2 cellular contexts compared by ENCODE assay signal in the genomic region with DNA sequence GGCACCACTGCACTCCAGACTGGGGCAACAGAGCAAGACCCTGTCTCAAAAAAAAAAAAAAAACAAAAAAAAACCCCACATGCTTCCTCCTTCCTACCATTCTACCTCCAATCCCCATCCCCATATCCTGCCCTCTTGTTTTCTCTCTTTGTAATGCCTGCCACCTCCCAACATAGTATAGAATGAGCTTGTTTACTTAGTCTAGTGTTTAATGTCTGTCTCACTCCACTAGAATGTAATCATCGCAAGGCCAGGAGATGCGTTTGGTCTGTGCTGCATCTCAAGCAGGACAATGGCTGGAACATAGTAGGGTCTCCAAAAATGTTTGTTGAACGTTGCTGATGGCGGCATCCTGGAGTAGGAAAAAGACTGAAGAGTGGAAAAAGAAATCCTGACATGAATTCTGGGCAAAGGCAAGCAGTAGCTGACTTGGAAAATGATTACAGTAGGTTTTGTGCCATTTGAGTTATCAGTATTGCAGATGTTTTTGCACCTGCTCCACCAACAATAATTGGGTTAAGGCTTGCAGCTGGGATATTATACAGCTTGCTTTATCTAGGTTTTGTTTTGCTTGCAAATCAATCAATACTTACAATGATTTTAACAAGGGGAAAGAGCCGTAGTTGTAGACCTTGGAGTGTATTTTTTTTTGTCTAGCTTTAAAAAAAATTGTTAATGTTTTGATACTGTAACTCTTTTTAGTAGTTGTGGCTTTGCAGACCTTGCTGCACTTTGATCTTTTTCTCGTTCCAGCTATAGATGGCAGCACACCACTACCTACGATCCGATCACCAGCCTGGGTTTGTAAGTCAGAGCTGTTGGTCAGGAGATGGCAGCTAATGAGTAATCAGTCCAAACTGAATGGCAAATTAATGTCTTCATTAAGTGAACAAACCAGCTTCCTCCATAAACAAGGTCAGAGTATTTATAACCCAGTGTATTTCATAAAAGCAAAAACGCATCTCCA.
TF ChIP-seq lines count a peak whose summit lies in the region.

No MANE protein-coding gene starts in this region.

TF ChIP-seq in SK-N-SH, 30 proteins besides CTCF, POLR2A, EP300 and RAD21 (continued from another document):
- TF ChIP-seq, protein P1, sequence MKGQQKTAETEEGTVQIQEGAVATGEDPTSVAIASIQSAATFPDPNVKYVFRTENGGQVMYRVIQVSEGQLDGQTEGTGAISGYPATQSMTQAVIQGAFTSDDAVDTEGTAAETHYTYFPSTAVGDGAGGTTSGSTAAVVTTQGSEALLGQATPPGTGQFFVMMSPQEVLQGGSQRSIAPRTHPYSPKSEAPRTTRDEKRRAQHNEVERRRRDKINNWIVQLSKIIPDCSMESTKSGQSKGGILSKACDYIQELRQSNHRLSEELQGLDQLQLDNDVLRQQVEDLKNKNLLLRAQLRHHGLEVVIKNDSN (IDR thresholded peaks at IDR 0.05; ENCODE audit: borderline replicate concordance, low read depth) = no peak
- TF ChIP-seq, protein P2, sequence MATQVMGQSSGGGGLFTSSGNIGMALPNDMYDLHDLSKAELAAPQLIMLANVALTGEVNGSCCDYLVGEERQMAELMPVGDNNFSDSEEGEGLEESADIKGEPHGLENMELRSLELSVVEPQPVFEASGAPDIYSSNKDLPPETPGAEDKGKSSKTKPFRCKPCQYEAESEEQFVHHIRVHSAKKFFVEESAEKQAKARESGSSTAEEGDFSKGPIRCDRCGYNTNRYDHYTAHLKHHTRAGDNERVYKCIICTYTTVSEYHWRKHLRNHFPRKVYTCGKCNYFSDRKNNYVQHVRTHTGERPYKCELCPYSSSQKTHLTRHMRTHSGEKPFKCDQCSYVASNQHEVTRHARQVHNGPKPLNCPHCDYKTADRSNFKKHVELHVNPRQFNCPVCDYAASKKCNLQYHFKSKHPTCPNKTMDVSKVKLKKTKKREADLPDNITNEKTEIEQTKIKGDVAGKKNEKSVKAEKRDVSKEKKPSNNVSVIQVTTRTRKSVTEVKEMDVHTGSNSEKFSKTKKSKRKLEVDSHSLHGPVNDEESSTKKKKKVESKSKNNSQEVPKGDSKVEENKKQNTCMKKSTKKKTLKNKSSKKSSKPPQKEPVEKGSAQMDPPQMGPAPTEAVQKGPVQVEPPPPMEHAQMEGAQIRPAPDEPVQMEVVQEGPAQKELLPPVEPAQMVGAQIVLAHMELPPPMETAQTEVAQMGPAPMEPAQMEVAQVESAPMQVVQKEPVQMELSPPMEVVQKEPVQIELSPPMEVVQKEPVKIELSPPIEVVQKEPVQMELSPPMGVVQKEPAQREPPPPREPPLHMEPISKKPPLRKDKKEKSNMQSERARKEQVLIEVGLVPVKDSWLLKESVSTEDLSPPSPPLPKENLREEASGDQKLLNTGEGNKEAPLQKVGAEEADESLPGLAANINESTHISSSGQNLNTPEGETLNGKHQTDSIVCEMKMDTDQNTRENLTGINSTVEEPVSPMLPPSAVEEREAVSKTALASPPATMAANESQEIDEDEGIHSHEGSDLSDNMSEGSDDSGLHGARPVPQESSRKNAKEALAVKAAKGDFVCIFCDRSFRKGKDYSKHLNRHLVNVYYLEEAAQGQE (IDR thresholded peaks at IDR 0.05; ENCODE audit: low read depth, low read length) = no peak
- TF ChIP-seq RCOR1 (IDR thresholded peaks at IDR 0.05; ENCODE audit: low read length) (no peak), NFIC (IDR thresholded peaks at IDR 0.05; ENCODE audit: borderline replicate concordance) (no peak), SIN3A (IDR thresholded peaks at IDR 0.05; ENCODE audit: borderline replicate concordance, low read depth, low read length) (no peak), GABPA (IDR thresholded peaks at IDR 0.05; ENCODE audit: low read depth) (no peak), ELF1 (IDR thresholded peaks at IDR 0.05) (no peak), FOXM1 (IDR thresholded peaks at IDR 0.05; ENCODE audit: low read depth) (no peak), JUND (IDR thresholded peaks at IDR 0.05) (no peak)
- TF ChIP-seq, protein P3, sequence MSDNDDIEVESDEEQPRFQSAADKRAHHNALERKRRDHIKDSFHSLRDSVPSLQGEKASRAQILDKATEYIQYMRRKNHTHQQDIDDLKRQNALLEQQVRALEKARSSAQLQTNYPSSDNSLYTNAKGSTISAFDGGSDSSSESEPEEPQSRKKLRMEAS (IDR thresholded peaks at IDR 0.05; ENCODE audit: low read depth) = no peak

TF ChIP-seq in SK-N-SH treated with all-trans-retinoic acid at 6 μM for 48 hours, 23 proteins besides CTCF, POLR2A, EP300 and RAD21 (continued from another document):
- TF ChIP-seq, protein P4, sequence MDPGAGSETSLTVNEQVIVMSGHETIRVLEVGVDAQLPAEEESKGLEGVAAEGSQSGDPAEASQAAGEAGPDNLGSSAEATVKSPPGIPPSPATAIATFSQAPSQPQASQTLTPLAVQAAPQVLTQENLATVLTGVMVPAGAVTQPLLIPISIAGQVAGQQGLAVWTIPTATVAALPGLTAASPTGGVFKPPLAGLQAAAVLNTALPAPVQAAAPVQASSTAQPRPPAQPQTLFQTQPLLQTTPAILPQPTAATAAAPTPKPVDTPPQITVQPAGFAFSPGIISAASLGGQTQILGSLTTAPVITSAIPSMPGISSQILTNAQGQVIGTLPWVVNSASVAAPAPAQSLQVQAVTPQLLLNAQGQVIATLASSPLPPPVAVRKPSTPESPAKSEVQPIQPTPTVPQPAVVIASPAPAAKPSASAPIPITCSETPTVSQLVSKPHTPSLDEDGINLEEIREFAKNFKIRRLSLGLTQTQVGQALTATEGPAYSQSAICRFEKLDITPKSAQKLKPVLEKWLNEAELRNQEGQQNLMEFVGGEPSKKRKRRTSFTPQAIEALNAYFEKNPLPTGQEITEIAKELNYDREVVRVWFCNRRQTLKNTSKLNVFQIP (CRISPR knock-in tag; IDR thresholded peaks at IDR 0.05; ENCODE audit: borderline replicate concordance, low read depth) = no peak
- TF ChIP-seq ISL1 (CRISPR knock-in tag; IDR thresholded peaks at IDR 0.05) (no peak), SNAI2 (CRISPR knock-in tag; IDR thresholded peaks at IDR 0.05) (no peak), ZNF8 (CRISPR knock-in tag; IDR thresholded peaks at IDR 0.05) (no peak), PPARA (CRISPR knock-in tag; IDR thresholded peaks at IDR 0.05; ENCODE audit: borderline replicate concordance) (no peak), BACH2 (CRISPR knock-in tag; IDR thresholded peaks at IDR 0.05; ENCODE audit: borderline replicate concordance) (no peak), TOX (CRISPR knock-in tag; IDR thresholded peaks at IDR 0.05; ENCODE audit: borderline replicate concordance) (no peak), ZNF70 (CRISPR knock-in tag; IDR thresholded peaks at IDR 0.05) (no peak), ZFP3 (CRISPR knock-in tag; IDR thresholded peaks at IDR 0.05) (no peak), TCF4 (CRISPR knock-in tag; IDR thresholded peaks at IDR 0.05; ENCODE audit: borderline replicate concordance) (no peak), GLIS3 (CRISPR knock-in tag; IDR thresholded peaks at IDR 0.05) (no peak)
- TF ChIP-seq, protein P5, sequence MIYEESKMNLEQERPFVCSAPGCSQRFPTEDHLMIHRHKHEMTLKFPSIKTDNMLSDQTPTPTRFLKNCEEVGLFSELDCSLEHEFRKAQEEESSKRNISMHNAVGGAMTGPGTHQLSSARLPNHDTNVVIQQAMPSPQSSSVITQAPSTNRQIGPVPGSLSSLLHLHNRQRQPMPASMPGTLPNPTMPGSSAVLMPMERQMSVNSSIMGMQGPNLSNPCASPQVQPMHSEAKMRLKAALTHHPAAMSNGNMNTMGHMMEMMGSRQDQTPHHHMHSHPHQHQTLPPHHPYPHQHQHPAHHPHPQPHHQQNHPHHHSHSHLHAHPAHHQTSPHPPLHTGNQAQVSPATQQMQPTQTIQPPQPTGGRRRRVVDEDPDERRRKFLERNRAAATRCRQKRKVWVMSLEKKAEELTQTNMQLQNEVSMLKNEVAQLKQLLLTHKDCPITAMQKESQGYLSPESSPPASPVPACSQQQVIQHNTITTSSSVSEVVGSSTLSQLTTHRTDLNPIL (CRISPR knock-in tag; IDR thresholded peaks at IDR 0.05; ENCODE audit: low read depth) = no peak
- TF ChIP-seq, protein P6, sequence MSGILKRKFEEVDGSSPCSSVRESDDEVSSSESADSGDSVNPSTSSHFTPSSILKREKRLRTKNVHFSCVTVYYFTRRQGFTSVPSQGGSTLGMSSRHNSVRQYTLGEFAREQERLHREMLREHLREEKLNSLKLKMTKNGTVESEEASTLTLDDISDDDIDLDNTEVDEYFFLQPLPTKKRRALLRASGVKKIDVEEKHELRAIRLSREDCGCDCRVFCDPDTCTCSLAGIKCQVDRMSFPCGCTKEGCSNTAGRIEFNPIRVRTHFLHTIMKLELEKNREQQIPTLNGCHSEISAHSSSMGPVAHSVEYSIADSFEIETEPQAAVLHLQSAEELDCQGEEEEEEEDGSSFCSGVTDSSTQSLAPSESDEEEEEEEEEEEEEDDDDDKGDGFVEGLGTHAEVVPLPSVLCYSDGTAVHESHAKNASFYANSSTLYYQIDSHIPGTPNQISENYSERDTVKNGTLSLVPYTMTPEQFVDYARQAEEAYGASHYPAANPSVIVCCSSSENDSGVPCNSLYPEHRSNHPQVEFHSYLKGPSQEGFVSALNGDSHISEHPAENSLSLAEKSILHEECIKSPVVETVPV (CRISPR knock-in tag; IDR thresholded peaks at IDR 0.05) = no peak
